8 cellular contexts compared by ENCODE assay signal in the genomic region with DNA sequence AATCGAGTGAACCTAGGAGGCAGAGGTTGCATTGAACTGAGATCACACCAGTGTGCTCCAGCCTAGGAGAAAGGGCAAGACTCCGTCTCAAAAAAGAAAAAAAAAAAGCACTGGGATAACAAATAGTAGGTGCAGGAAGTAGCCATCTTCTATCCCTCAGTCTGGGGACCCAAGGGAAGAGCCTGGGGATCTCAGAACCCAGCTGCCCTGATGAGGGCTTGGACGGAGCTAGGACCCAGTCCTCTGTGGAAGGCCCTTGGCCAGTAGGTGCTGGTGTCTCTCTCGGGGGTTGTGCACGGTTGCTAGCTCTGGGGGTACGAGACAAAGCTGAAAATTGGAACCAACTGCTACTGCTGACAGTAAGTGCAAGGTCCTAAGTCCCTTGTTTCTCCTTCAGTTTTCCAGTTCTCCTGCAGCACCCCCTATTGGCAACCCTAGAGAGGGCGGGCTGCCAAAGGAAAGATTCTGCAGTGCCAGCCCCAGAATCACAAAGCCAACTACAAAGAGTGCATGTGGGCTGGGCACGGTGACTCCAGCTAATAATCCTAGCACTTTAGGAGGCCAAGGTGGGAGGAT. TPM values are rescaled to one million over a fixed set of nuclear protein-coding genes. Genes with fewer than 3 reads are reported as not detected.
DNase-seq lines count a peak whose midpoint lies in the region; ATAC-seq, FAIRE-seq and TF ChIP-seq lines count a peak whose summit lies in the region.

No MANE protein-coding gene starts in this region.

- DNase-seq in AG09319 (ENCODE audit: extremely low read depth, low read depth) (no peak), GM23248 (peak; percentile 72), OCI-LY7 (ENCODE audit: low spot score) (peak; percentile 21), astrocyte (ENCODE audit: low read depth) (peak; percentile 20), hypothalamus (lab: John Stamatoyannopoulos, UW) (peak in 43 of 51 donors; percentile 8 to 87 (median 58)), smooth muscle cell (lab: John Stamatoyannopoulos, UW; ENCODE audit: unreplicated experiment) (no peak), T1000 (lab: John Stamatoyannopoulos, UW) (no peak)

- H3K27ac Mint-ChIP-seq in astrocyte (ENCODE audit: unreplicated experiment): no peak overlapping the region

- H3F3A ChIP-seq in GM23248 (ENCODE audit: insufficient read depth) (0 out of 2 replicates have a peak, but pooled peaks cover 5% of the 10 kb centered on the region), smooth muscle cell (ENCODE audit: low read depth) (no peaks in the 10 kb centered on the region)

- no peak overlapping the region for H3K4me2 ChIP-seq in GM23248 (ENCODE audit: unreplicated experiment)
- H3K4me2 ChIP-seq in OCI-LY7 (ENCODE audit: low read length): no peak overlapping the region
- H3K4me2 ChIP-seq in astrocyte (ENCODE audit: low read length): no peak overlapping the region
- no peak overlapping the region for H3K4me2 ChIP-seq in smooth muscle cell

- POLR2A ChIA-PET in OCI-LY7 (lab: Charles Lee): no interaction called here

- H3K9me3 ChIP-seq in GM23248 (ENCODE audit: low read depth): no peaks in the 10 kb centered on the region
- no peaks in the 10 kb centered on the region for H3K9me3 ChIP-seq in OCI-LY7 (ENCODE audit: low read length)
- H3K9me3 ChIP-seq in astrocyte (ENCODE audit: insufficient read depth, low read depth, low read length): no peaks in the 10 kb centered on the region
- H3K9me3 ChIP-seq in smooth muscle cell (replicated peaks; ENCODE audit: low read depth): no peaks in the 10 kb centered on the region

- H3K27me3 ChIP-seq in GM23248 (replicated peaks; ENCODE audit: insufficient read depth) (no peaks in the 10 kb centered on the region), astrocyte (ENCODE audit: insufficient read depth, low read length) (no peaks in the 10 kb centered on the region), smooth muscle cell (ENCODE audit: low read depth) (no peaks in the 10 kb centered on the region)

- H3K36me3 ChIP-seq in GM23248 (ENCODE audit: low read depth) (peaks cover 10% of the 10 kb centered on the region; the same call in 1 of the 2 replicates), OCI-LY7 (ENCODE audit: insufficient read depth, low read length) (peaks cover 3% of the 10 kb centered on the region; the same call in 1 of the 2 replicates), astrocyte (ENCODE audit: insufficient read depth, low read length) (peaks cover 2% of the 10 kb centered on the region), smooth muscle cell (ENCODE audit: low read depth) (peaks cover 6% of the 10 kb centered on the region)

- peaks cover 3% of the 10 kb centered on the region for H3K36me3 Mint-ChIP-seq in astrocyte (ENCODE audit: low read depth, unreplicated experiment)

- no peak overlapping the region for H2AFZ ChIP-seq in GM23248
- H2AFZ ChIP-seq in OCI-LY7 (ENCODE audit: low read length): no peak overlapping the region
- H2AFZ ChIP-seq in astrocyte (ENCODE audit: low read depth, low read length): no peak overlapping the region
- H2AFZ ChIP-seq in smooth muscle cell (ENCODE audit: low read depth): no peak overlapping the region

- H3K4me3 Mint-ChIP-seq in astrocyte (ENCODE audit: unreplicated experiment): no peak overlapping the region

- CTCF ChIA-PET in OCI-LY7 (lab: Charles Lee; ENCODE audit: unreplicated experiment): no interaction called here

- H3K27ac ChIP-seq in GM23248: no peak overlapping the region
- no peak overlapping the region for H3K27ac ChIP-seq in OCI-LY7 (ENCODE audit: low read depth, low read length, poor library complexity, severe bottlenecking)
- no peak overlapping the region for H3K27ac ChIP-seq in astrocyte (ENCODE audit: low read depth, low read length)
- no peak overlapping the region for H3K27ac ChIP-seq in smooth muscle cell (ENCODE audit: low read depth)

- H3K27me3 Mint-ChIP-seq in astrocyte (ENCODE audit: low read depth, unreplicated experiment): no peaks in the 10 kb centered on the region

- H4K20me1 ChIP-seq in GM23248 (ENCODE audit: insufficient read depth): no peaks in the 10 kb centered on the region
- H4K20me1 ChIP-seq in OCI-LY7 (ENCODE audit: insufficient read depth, low read length): no peaks in the 10 kb centered on the region
- H4K20me1 ChIP-seq in astrocyte (ENCODE audit: insufficient read depth, low read length): no peaks in the 10 kb centered on the region
- H4K20me1 ChIP-seq in smooth muscle cell (ENCODE audit: low read depth): no peaks in the 10 kb centered on the region

- BruUV-seq in OCI-LY7 (replicated peaks; lab: Mats Ljungman, UMichigan): no TSS peak

- ATAC-seq in GM18868 (IDR thresholded peaks at IDR 0.05; ENCODE audit: unreplicated experiment): no peak

- TF ChIP-seq CTCF in AG09319 (IDR thresholded peaks at IDR 0.05; ENCODE audit: low read depth, low read length): peak; percentile 66
- peak; percentile 77 for TF ChIP-seq CTCF in OCI-LY7 (conservative IDR thresholded peaks at IDR 0.05; ENCODE audit: low read length)
- peak; percentile 66 for TF ChIP-seq CTCF in astrocyte (IDR thresholded peaks at IDR 0.05; ENCODE audit: insufficient read depth, low read depth, low read length)
- peak; percentile 61 for TF ChIP-seq CTCF in smooth muscle cell (IDR thresholded peaks at IDR 0.05; ENCODE audit: borderline replicate concordance, insufficient read depth, poor library complexity, severe bottlenecking)

- 74 to 76% methylated on average over 8 of the region's 8 CpGs for WGBS in GM23248 (ENCODE audit: low coverage in 1 of 2, low lambda C conversion rate in 2 of 2, missing lambda C conversion rate in 2 of 2), 2 experiments
- 90% methylated on average over 8 of the region's 8 CpGs for WGBS in smooth muscle cell (ENCODE audit: low lambda C conversion rate)

- no peak overlapping the region for H3K4me3 ChIP-seq in GM23248
- H3K4me3 ChIP-seq in OCI-LY7 (ENCODE audit: low read depth, low read length, poor library complexity, severe bottlenecking): no peak overlapping the region
- no peak overlapping the region for H3K4me3 ChIP-seq in astrocyte (ENCODE audit: insufficient read depth, low read depth, low read length)
- no peak overlapping the region for H3K4me3 ChIP-seq in smooth muscle cell

- in situ Hi-C loops in GM23248 (cut with MboI): no loop called here

- no peak overlapping the region for H3K9ac ChIP-seq in GM23248
- H3K9ac ChIP-seq in astrocyte (ENCODE audit: low read length): no peak overlapping the region
- H3K9ac ChIP-seq in smooth muscle cell (ENCODE audit: low read depth): no peak overlapping the region

- no peaks in the 10 kb centered on the region for H3K4me1 ChIP-seq in GM23248 (ENCODE audit: insufficient read depth)
- no peaks in the 10 kb centered on the region for H3K4me1 ChIP-seq in OCI-LY7 (ENCODE audit: insufficient read depth, low read length, poor library complexity, severe bottlenecking)
- no peaks in the 10 kb centered on the region for H3K4me1 ChIP-seq in astrocyte (ENCODE audit: insufficient read depth, low read length)
- no peaks in the 10 kb centered on the region for H3K4me1 ChIP-seq in smooth muscle cell (ENCODE audit: low read depth)

- H3K79me2 ChIP-seq in GM23248 (ENCODE audit: insufficient read depth): no peaks in the 10 kb centered on the region
- no peaks in the 10 kb centered on the region for H3K79me2 ChIP-seq in OCI-LY7 (ENCODE audit: insufficient read depth, low read depth, low read length)
- no peaks in the 10 kb centered on the region for H3K79me2 ChIP-seq in astrocyte (ENCODE audit: insufficient read depth, low read length)
- H3K79me2 ChIP-seq in smooth muscle cell (ENCODE audit: low read depth): no peaks in the 10 kb centered on the region

- no peaks in the 10 kb centered on the region for H3K9me3 Mint-ChIP-seq in astrocyte (ENCODE audit: unreplicated experiment)

- intact Hi-C loops in OCI-LY7 (cut with micrococcal nuclease; ENCODE audit: unreplicated experiment): loop anchor here (10.0 kb wide), 1 partner anchor 208 kb away; a partner anchor contains a TSS

- FAIRE-seq in astrocyte (lab: Jason Lieb, UNC): no peak

- H3K4me1 Mint-ChIP-seq in astrocyte (ENCODE audit: low read depth, unreplicated experiment): peaks cover 3% of the 10 kb centered on the region

- no peaks in the 10 kb centered on the region for H3K9me2 ChIP-seq in GM23248 (ENCODE audit: insufficient read depth)
- no peaks in the 10 kb centered on the region for H3K9me2 ChIP-seq in OCI-LY7 (ENCODE audit: insufficient read depth, low read length)

RNA-seq across cellular contexts. Expression of a gene that starts 57.6 kb away (rescaled TPM):
- 24.8 and 25.8 TPM in 2 replicates for total RNA-seq in GM23248 (2014; rRNA removed; shearing (Covaris generic))
- polyA plus RNA-seq in GM23248 (2016; fragmentation: Nextera tagmentation; extraction: Ambion mirVana) (14.7 and 14.8 TPM in 2 replicates), smooth muscle cell (9.1 and 15.1 TPM in 2 replicates)
- total RNA-seq in OCI-LY7 (2014; rRNA removed; shearing (Covaris generic)): 2.2 and 3.8 TPM in 2 replicates
- total RNA-seq in OCI-LY7 (2022) (3.9 and 4.8 TPM in 2 replicates), astrocyte (74.6 and 75.9 TPM in 2 replicates), smooth muscle cell (29.6 and 34.3 TPM in 2 replicates)

Comparison
In these comparisons a context has a peak if more than half of its experiments do, and no peak if none do; other contexts are left out.
1. DNase-seq: peak in GM23248 (single experiment), OCI-LY7 (single experiment), astrocyte (single experiment) and hypothalamus (43 of 51); none in AG09319 (single experiment), smooth muscle cell (single experiment) and T1000 (single experiment).
2. Peak in every context shown above with its lines, with median percentiles within 50 percentile points of each other: CTCF ChIP-seq.